In genomic region chr7:149824748-149825566, GRCh38 we compare ENCODE assay signal across 19 cellular contexts.
"Had no signal": no experiment of that assay in that cellular context is flagged by ENCODE, and none has a peak within 500 bp of the region (broad histone marks: within the 10 kb centered on the region; RNA-seq: fewer than 3 reads in every experiment).

No MANE protein-coding gene starts in this region.

- ATAC-seq: activated CD4-positive, CD25-positive, alpha-beta regulatory T cell treated with anti-CD3 and anti-CD28 coated beads, Interleukin-2, amount 50 U/mL, for 24 hours; activated naive CD4-positive, alpha-beta T cell treated with anti-CD3 and anti-CD28 coated beads, Interleukin-2, amount 50 U/mL, for 72 hours; activated T-helper 17 cell treated with anti-CD3 and anti-CD28 coated beads, Interleukin-2, amount 50 U/mL, for 72 hours; heart left ventricle; left lobe of liver; natural killer cell had no signal

- FAIRE-seq: bronchial epithelial cell, endometrium had no signal

- H3K4me1 ChIP-seq: heart left ventricle, psoas muscle, right atrium auricular region had no signal

- H3K4me3 ChIP-seq: heart left ventricle, ovary, psoas muscle, right atrium auricular region, thyroid gland had no signal

- DNase-seq: activated CD4-positive, alpha-beta T cell treated with anti-CD3 and anti-CD28 coated beads, Interleukin-2, amount 10 ng/mL, durations not matched to agents 24 days and 14 days; activated T-cell treated with anti-CD3 and anti-CD28 coated beads, Interleukin-2, amount 50 U/mL, for 1 hour; islet precursor cell; mammary epithelial cell; natural killer cell; stimulated activated CD4-positive, alpha-beta T cell treated with anti-CD3 and anti-CD28 coated beads, Interleukin-12 subunit alpha, Interleukin-12 subunit beta, amount 100 ng/mL, for 4 hours; stimulated activated CD4-positive, alpha-beta T cell treated with anti-CD3 and anti-CD28 coated beads, Interleukin-1b, Interleukin-23, amount 100 ng/mL, for 48 hours; T-helper 2 cell; thyroid gland had no signal

- H3K36me3 ChIP-seq: heart left ventricle, ovary, right atrium auricular region, thyroid gland had no signal

- H3K27me3 ChIP-seq: heart left ventricle, ovary, right atrium auricular region, thyroid gland had no signal

- H3K9me3 ChIP-seq: heart left ventricle, ovary, psoas muscle, right atrium auricular region, thyroid gland had no signal

- H3K27ac ChIP-seq: heart left ventricle, ovary, psoas muscle, right atrium auricular region, thyroid gland had no signal
